Comparison of ENCODE assay signal across 8 cellular contexts in the genomic region with DNA sequence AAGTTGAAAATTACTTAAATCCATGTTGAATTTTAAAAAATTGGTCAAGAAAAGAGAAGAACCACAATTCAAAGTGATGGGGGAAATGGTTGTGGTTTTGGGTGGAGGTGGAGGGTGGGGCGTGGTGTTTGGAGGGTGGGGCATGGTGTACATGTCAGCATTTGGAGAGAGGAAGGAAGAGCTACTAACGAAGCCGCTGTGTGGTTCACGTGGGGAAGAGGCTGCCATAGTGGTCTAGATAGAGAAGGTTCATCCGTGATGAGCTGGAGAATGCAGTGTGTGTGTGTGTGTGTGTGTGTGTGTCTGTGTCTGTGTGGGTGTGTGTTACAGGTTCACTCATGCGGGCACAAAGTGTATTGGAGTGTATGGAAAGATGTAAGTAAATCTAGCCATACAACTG.
DNase-seq lines count a peak whose midpoint lies in the region; ATAC-seq lines count a peak whose summit lies in the region.

No MANE protein-coding gene starts in this region.

- peak; percentile 87 for DNase-seq in GDM1 (lab: John Stamatoyannopoulos, UW)
- peak; percentile 62 for DNase-seq in RPMI8226
- peak; percentile 77 for DNase-seq in activated effector memory CD4-positive, alpha-beta T cell treated with Interleukin-2 at 50 U/mL for 16 hours
- DNase-seq in stimulated activated CD4-positive, alpha-beta T cell treated with anti-CD3 and anti-CD28 coated beads, Interleukin-15, amount 100 ng/mL, for 48 hours (ENCODE audit: low read depth in 2 of 2) = peak; percentile 40 to 58
- DNase-seq in NCI-H128 (lab: John Stamatoyannopoulos, UW; ENCODE audit: unreplicated experiment) = no peak
- no peak for DNase-seq in T1000 (lab: John Stamatoyannopoulos, UW)

- ATAC-seq in HG03565 (IDR thresholded peaks at IDR 0.05; ENCODE audit: unreplicated experiment) (no peak), HG03439 (IDR thresholded peaks at IDR 0.05; ENCODE audit: unreplicated experiment) (no peak)

Comparison
In these comparisons a context has a peak if more than half of its experiments do, and no peak if none do; other contexts are left out.
1. DNase-seq: peak in GDM1 (single experiment), RPMI8226 (single experiment), activated effector memory CD4-positive, alpha-beta T cell treated with Interleukin-2 at 50 U/mL for 16 hours (single experiment) and stimulated activated CD4-positive, alpha-beta T cell treated with anti-CD3 and anti-CD28 coated beads, Interleukin-15, amount 100 ng/mL, for 48 hours (2 of 2); none in NCI-H128 (single experiment) and T1000 (single experiment).